Comparison of ENCODE assay signal across 29 cellular contexts in the genomic region with DNA sequence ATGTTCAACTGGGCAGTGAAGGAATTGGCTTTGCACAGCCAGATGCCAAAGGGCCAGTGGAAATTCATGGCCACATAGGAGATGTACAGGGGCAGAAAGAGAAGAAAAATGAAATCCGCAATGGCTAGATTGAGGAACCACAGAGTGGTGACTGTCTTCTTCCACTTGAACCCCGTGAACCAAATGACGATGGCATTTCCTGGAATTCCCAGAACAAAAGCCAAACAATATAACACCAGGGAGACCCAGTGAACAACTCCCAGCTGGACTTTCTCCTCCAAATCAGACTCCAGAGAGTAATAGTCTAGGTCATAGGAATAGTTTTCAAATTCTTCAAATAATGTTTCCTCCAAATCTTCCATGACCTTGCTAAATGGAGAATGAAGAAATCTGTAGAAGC.
"Had no signal": no experiment of that assay in that cellular context is flagged by ENCODE, and none has a peak within 500 bp of the region (broad histone marks: within the 10 kb centered on the region; RNA-seq: fewer than 3 reads in every experiment).

No MANE protein-coding gene starts in this region.

- H3K9me3 ChIP-seq: ascending aorta, breast epithelium, esophagus muscularis mucosa, gastrocnemius medialis, heart left ventricle had no signal

- H3K36me3 ChIP-seq: ascending aorta, breast epithelium, esophagus muscularis mucosa, gastrocnemius medialis, heart left ventricle had no signal

- H3K27me3 ChIP-seq: ascending aorta, breast epithelium, esophagus muscularis mucosa, foreskin keratinocyte, gastrocnemius medialis, heart left ventricle had no signal

- H3K4me1 ChIP-seq: ascending aorta, breast epithelium, esophagus muscularis mucosa, foreskin keratinocyte, gastrocnemius medialis, heart left ventricle had no signal

- DNase-seq: activated CD4-positive, alpha-beta memory T cell treated with anti-CD3 and anti-CD28 coated beads, Interleukin-2, amount 10 ng/mL, durations not matched to agents 7 days and 5 days; activated CD4-positive, alpha-beta T cell treated with anti-CD3 and anti-CD28 coated beads for 36 hours; activated CD4-positive, alpha-beta T cell treated with anti-CD3 and anti-CD28 coated beads, Interleukin-2, amount 10 ng/mL, durations not matched to agents 24 days and 14 days; activated CD4-positive, alpha-beta T cell treated with anti-CD3 and anti-CD28 coated beads, Interleukin-2, amount 50 U/mL, for 4 hours; activated CD4-positive, CD25-positive, alpha-beta regulatory T cell; activated CD4-positive, CD25-positive, alpha-beta regulatory T cell treated with anti-CD3 and anti-CD28 coated beads, Interleukin-2, amount 50 U/mL, for 72 hours; activated CD8-positive, alpha-beta memory T cell treated with anti-CD3 and anti-CD28 coated beads, Interleukin-2, amount 50 U/mL, for 48 hours; activated gamma-delta T cell; activated naive CD4-positive, alpha-beta T cell; activated naive CD4-positive, alpha-beta T cell treated with anti-CD3 and anti-CD28 coated beads, Interleukin-2, amount 10 ng/mL, durations not matched to agents 7 days and 5 days; activated naive CD8-positive, alpha-beta T cell treated with anti-CD3 and anti-CD28 coated beads, Interleukin-2, amount 10 ng/mL, durations not matched to agents 7 days and 5 days; activated T-cell treated with anti-CD3 and anti-CD28 coated beads for 4 hours; activated T-cell treated with anti-CD3 and anti-CD28 coated beads, Interleukin-2, amount 50 U/mL, for 24 hours; activated T-cell treated with anti-CD3 and anti-CD28 coated beads, Interleukin-2, amount 50 U/mL, for 72 hours; effector CD8-positive, alpha-beta T cell; endodermal cell; erythroblast; foreskin keratinocyte; gastrocnemius medialis; glutamatergic neuron; heart left ventricle; T-helper 1 cell; T-helper 17 cell; T1000 had no signal

- ATAC-seq: activated CD4-positive, alpha-beta T cell treated with anti-CD3 and anti-CD28 coated beads for 36 hours; activated naive CD4-positive, alpha-beta T cell treated with anti-CD3 and anti-CD28 coated beads, Interleukin-2, amount 50 U/mL, for 72 hours; activated T-cell treated with anti-CD3 and anti-CD28 coated beads, Interleukin-2, amount 50 U/mL, for 72 hours; foreskin keratinocyte; gastrocnemius medialis; T-helper 17 cell had no signal

- H3K4me3 ChIP-seq: ascending aorta, breast epithelium, coronary artery, esophagus muscularis mucosa, gastrocnemius medialis, heart left ventricle had no signal

- H3K27ac ChIP-seq: ascending aorta, breast epithelium, coronary artery, esophagus muscularis mucosa, foreskin keratinocyte, gastrocnemius medialis had no signal
